In genomic region chr19:2428027-2428690, GRCh38 we compare ENCODE assay signal across 8 cellular contexts. TPM values are rescaled to one million over a fixed set of nuclear protein-coding genes. Genes with fewer than 3 reads are reported as not detected.
DNase-seq lines count a peak whose midpoint lies in the region; ATAC-seq and TF ChIP-seq lines count a peak whose summit lies in the region.

No MANE protein-coding gene starts in this region.

- no peaks in the 10 kb centered on the region for H3K36me3 Mint-ChIP-seq in natural killer cell

- peaks cover 22% of the 10 kb centered on the region for H4K20me1 ChIP-seq in SK-N-SH (ENCODE audit: insufficient read depth)

- H3K9me3 ChIP-seq in SK-N-SH: no peaks in the 10 kb centered on the region

- H3K4me1 Mint-ChIP-seq in natural killer cell: peaks cover 10 to 14% of the 10 kb centered on the region in 2 donors

- DNase-seq in SK-N-SH: peak; percentile 48
- peak; percentile 29 for DNase-seq in SK-N-DZ (ENCODE audit: low spot score)
- DNase-seq in natural killer cell: no peak
- DNase-seq in NCI-H146 (lab: John Stamatoyannopoulos, UW): no peak

- ATAC-seq in SK-N-SH treated with all-trans-retinoic acid at 6 μM for 48 hours (no peak), esophagus mucosa (peak; percentile 4), natural killer cell (no peak), HG03460 (IDR thresholded peaks at IDR 0.05; ENCODE audit: unreplicated experiment) (no peak), HG03159 (IDR thresholded peaks at IDR 0.05; ENCODE audit: unreplicated experiment) (no peak)

- peak overlapping the region; percentile 79; the same call in 1 of the 2 replicates for H2AFZ ChIP-seq in SK-N-SH (ENCODE audit: low read depth)

- H3K4me3 Mint-ChIP-seq in natural killer cell: peak overlapping the region; percentile 97

- H3F3A ChIP-seq in SK-N-SH (replicated peaks; ENCODE audit: insufficient read depth): peaks cover 15% of the 10 kb centered on the region

- H3K4me2 ChIP-seq in SK-N-SH: peak overlapping the region; percentile 100

- no peaks in the 10 kb centered on the region for H3K9me3 Mint-ChIP-seq in natural killer cell

- peaks cover 17 to 25% of the 10 kb centered on the region in 2 experiments; a peak in 2 of 4 replicates for H3K4me1 ChIP-seq in SK-N-SH (ENCODE audit: control insufficient read depth in 1 of 2, insufficient read depth in 2 of 2, low read depth in 1 of 2, low read length in 1 of 2)

- H3K4me3 ChIP-seq in SK-N-SH (ENCODE audit: low read depth in 2 of 2, low read length in 1 of 2): peak overlapping the region; percentile 97 to 99

- H3K27ac ChIP-seq in SK-N-SH (ENCODE audit: low read depth in 2 of 2, low read length in 1 of 2): peak overlapping the region; percentile 96 to 99; a peak in 3 of 4 replicates

- peaks cover 37% of the 10 kb centered on the region for H3K79me2 ChIP-seq in SK-N-SH (ENCODE audit: insufficient read depth)

- H3K27me3 Mint-ChIP-seq in natural killer cell (ENCODE audit: low read depth in 2 of 2): no peaks in the 10 kb centered on the region

- TF ChIP-seq RAD21 in SK-N-SH (IDR thresholded peaks at IDR 0.05; ENCODE audit: low read length): no peak

- CTCF ChIA-PET in SK-N-SH (lab: Yijun Ruan, JAX): interaction anchor here (0.8 to 1.7 kb wide), 6 partner anchors 11 to 274 kb away, joined by 3 to 5 read pairs (median 3); no protein-coding TSS in a partner anchor

- no peaks in the 10 kb centered on the region for H3K27me3 ChIP-seq in SK-N-SH (ENCODE audit: insufficient read depth)

- TF ChIP-seq CTCF in SK-N-SH (IDR thresholded peaks at IDR 0.05): no peak
- TF ChIP-seq CTCF in natural killer cell (IDR thresholded peaks at IDR 0.05): no peak

- peak overlapping the region; percentile 96 to 98 for H3K27ac Mint-ChIP-seq in natural killer cell

- H3K36me3 ChIP-seq in SK-N-SH (replicated peaks in 1 of 2; ENCODE audit: control insufficient read depth in 1 of 2, insufficient read depth in 2 of 2, low read length in 1 of 2): peaks cover 3 to 36% of the 10 kb centered on the region in 2 experiments

- no peak for TF ChIP-seq EP300 in SK-N-SH (IDR thresholded peaks at IDR 0.05; ENCODE audit: borderline replicate concordance in 1 of 2, low read depth in 1 of 2, low read length in 1 of 2)

- H3K9ac ChIP-seq in SK-N-SH: peak overlapping the region; percentile 97

- WGBS in SK-N-SH (ENCODE audit: low lambda C conversion rate): 69% methylated on average over 16 of the region's 29 CpGs

- POLR2A ChIA-PET in SK-N-SH (lab: Yijun Ruan, JAX): interaction anchor here (0.5 to 2.6 kb wide), 8 partner anchors 11 to 293 kb away, joined by 3 to 18 read pairs (median 4); partner anchors contain the start of genes DIRAS1, GADD45B and LMNB2

- H3K9me2 ChIP-seq in SK-N-SH: no peaks in the 10 kb centered on the region

- intact Hi-C loops in natural killer cell (cut with micrococcal nuclease): no loop called here

TF ChIP-seq in SK-N-SH, 30 proteins besides CTCF, POLR2A, EP300 and RAD21:
- 0 out of 2 replicates have a peak, but pooled peaks have one; percentile 1 for TF ChIP-seq POLR2AphosphoS5 (IDR thresholded peaks at IDR 0.05; ENCODE audit: low read depth, low read length)
- no peak for TF ChIP-seq IRF3 (IDR thresholded peaks at IDR 0.05; ENCODE audit: low read depth, low read length)
TF ChIP-seq in SK-N-SH: peak in this region for 1.

TF ChIP-seq in SK-N-SH treated with all-trans-retinoic acid at 6 μM for 48 hours, 23 proteins besides CTCF, POLR2A, EP300 and RAD21:
- TF ChIP-seq ISL1 (CRISPR knock-in tag; IDR thresholded peaks at IDR 0.05): no peak
- TF ChIP-seq SNAI2 (CRISPR knock-in tag; IDR thresholded peaks at IDR 0.05): no peak
- TF ChIP-seq ZNF8 (CRISPR knock-in tag; IDR thresholded peaks at IDR 0.05): no peak
- no peak for TF ChIP-seq ARNTL (CRISPR knock-in tag; IDR thresholded peaks at IDR 0.05; ENCODE audit: borderline replicate concordance, low read depth)
- TF ChIP-seq ZFP3 (CRISPR knock-in tag; IDR thresholded peaks at IDR 0.05): no peak
- TF ChIP-seq RARB (CRISPR knock-in tag; IDR thresholded peaks at IDR 0.05): no peak
- no peak for TF ChIP-seq ZC3H10 (CRISPR knock-in tag; IDR thresholded peaks at IDR 0.05)
- TF ChIP-seq GLIS3 (CRISPR knock-in tag; IDR thresholded peaks at IDR 0.05): no peak
- no peak for TF ChIP-seq PATZ1 (CRISPR knock-in tag; IDR thresholded peaks at IDR 0.05; ENCODE audit: borderline replicate concordance)
- no peak for TF ChIP-seq ZNF70 (CRISPR knock-in tag; IDR thresholded peaks at IDR 0.05)
- TF ChIP-seq OSR1 (CRISPR knock-in tag; IDR thresholded peaks at IDR 0.05): no peak
- TF ChIP-seq BACH2 (CRISPR knock-in tag; IDR thresholded peaks at IDR 0.05; ENCODE audit: borderline replicate concordance): no peak
- TF ChIP-seq PPARA (CRISPR knock-in tag; IDR thresholded peaks at IDR 0.05; ENCODE audit: borderline replicate concordance): no peak
- no peak for TF ChIP-seq CSDC2 (CRISPR knock-in tag; IDR thresholded peaks at IDR 0.05)
- TF ChIP-seq CREB5 (CRISPR knock-in tag; IDR thresholded peaks at IDR 0.05; ENCODE audit: low read depth): no peak
- no peak for TF ChIP-seq TCF4 (CRISPR knock-in tag; IDR thresholded peaks at IDR 0.05; ENCODE audit: borderline replicate concordance)
- no peak for TF ChIP-seq TSHZ2 (CRISPR knock-in tag; IDR thresholded peaks at IDR 0.05)

RNA-seq across cellular contexts. Expression of gene TIMM13, which starts 0.8 kb away (rescaled TPM):
- 76.0 and 76.9 TPM in 2 replicates for polyA plus RNA-seq in SK-N-SH (2012; rRNA removed)
- 37.4 and 60.8 TPM in 2 replicates for polyA plus RNA-seq in SK-N-SH (2012; cell fraction: cytosol; rRNA removed)
- polyA plus RNA-seq in SK-N-SH (2012; cell fraction: nucleus; rRNA removed): 58.5 and 81.6 TPM in 2 replicates
- 74.0 and 74.4 TPM in 2 replicates for polyA plus RNA-seq in SK-N-DZ (2014; cell fraction: cytosol; rRNA removed)
- polyA plus RNA-seq in SK-N-DZ (2014; cell fraction: nucleus; rRNA removed): 50.3 and 54.7 TPM in 2 replicates
- total RNA-seq in esophagus mucosa (106 TPM), natural killer cell (10 to 100 TPM; 24.7 to 30.4 (median 25.1) TPM)

RNA-seq across cellular contexts. Expression of gene LMNB2, which starts 28.6 kb away (rescaled TPM):
- 106 and 116 TPM in 2 replicates for polyA plus RNA-seq in SK-N-SH (2012; rRNA removed)
- polyA plus RNA-seq in SK-N-SH (2012; cell fraction: cytosol; rRNA removed): 56.9 and 85.5 TPM in 2 replicates
- 122 and 126 TPM in 2 replicates for polyA plus RNA-seq in SK-N-SH (2012; cell fraction: nucleus; rRNA removed)
- 86.8 and 135 TPM in 2 replicates for polyA plus RNA-seq in SK-N-DZ (2014; cell fraction: cytosol; rRNA removed)
- polyA plus RNA-seq in SK-N-DZ (2014; cell fraction: nucleus; rRNA removed): 69.3 and 77.1 TPM in 2 replicates
- total RNA-seq in esophagus mucosa (50.4 TPM), natural killer cell (10 to 100 TPM; 12.0 to 23.7 (median 19.3) TPM)

RNA-seq across cellular contexts. Expression of gene GADD45B, which starts 47.8 kb away (rescaled TPM):
- 54.0 and 67.6 TPM in 2 replicates for polyA plus RNA-seq in SK-N-SH (2012; rRNA removed)
- 29.6 and 31.6 TPM in 2 replicates for polyA plus RNA-seq in SK-N-SH (2012; cell fraction: cytosol; rRNA removed)
- polyA plus RNA-seq in SK-N-SH (2012; cell fraction: nucleus; rRNA removed): 134 and 135 TPM in 2 replicates
- polyA plus RNA-seq in SK-N-DZ (2014; cell fraction: cytosol; rRNA removed): 0.32 TPM in 1 of 2 replicates, not detected in the other
- not detected in 2 replicates for polyA plus RNA-seq in SK-N-DZ (2014; cell fraction: nucleus; rRNA removed)
- total RNA-seq in esophagus mucosa (26.3 TPM), natural killer cell (100 to 1,000 TPM; 198 to 247 (median 212) TPM)

Comparison
In these comparisons a context has a peak if more than half of its experiments do, and no peak if none do; other contexts are left out.
1. DNase-seq: peak in SK-N-SH (single experiment) and SK-N-DZ (single experiment); none in natural killer cell (single experiment) and NCI-H146 (single experiment).